Comparison of ENCODE assay signal across 25 cellular contexts in genomic region chr10:70809726-70810125, GRCh38. TPM values are rescaled to one million over a fixed set of nuclear protein-coding genes. Genes with fewer than 3 reads are reported as not detected.
"Had no signal": no experiment of that assay in that cellular context is flagged by ENCODE, and none has a peak within 500 bp of the region (broad histone marks: within the 10 kb centered on the region; RNA-seq: fewer than 3 reads in every experiment).

No MANE protein-coding gene starts in this region.

- H3K36me3 ChIP-seq: colonic mucosa, pancreas, right lobe of liver, tibial nerve had no signal

- ATAC-seq: activated CD8-positive, alpha-beta memory T cell treated with anti-CD3 and anti-CD28 coated beads, Interleukin-2, amount 10 ng/mL, durations not matched to agents 7 days and 5 days; activated T-helper 17 cell treated with anti-CD3 and anti-CD28 coated beads, Interleukin-2, amount 50 U/mL, for 72 hours; foreskin keratinocyte; naive thymus-derived CD8-positive, alpha-beta T cell; pancreas; right lobe of liver; stimulated activated effector memory CD8-positive, alpha-beta T cell treated with anti-CD3 and anti-CD28 coated beads, Interleukin-12 subunit alpha, Interleukin-12 subunit beta, amount 100 ng/mL, for 72 hours had no signal

- H3K9me3 ChIP-seq: colonic mucosa, pancreas, right lobe of liver, tibial nerve had no signal

- H3K4me2 ChIP-seq: smooth muscle cell had no signal

- H3K4me3 ChIP-seq: colonic mucosa, pancreas, right lobe of liver, smooth muscle cell, tibial nerve had no signal

- H3K4me1 ChIP-seq: colonic mucosa, pancreas, right lobe of liver, tibial nerve had no signal

- H3K27ac ChIP-seq: colonic mucosa, foreskin keratinocyte, pancreas, right lobe of liver, tibial nerve had no signal

- H3K27me3 ChIP-seq: colonic mucosa, pancreas, right lobe of liver, tibial nerve had no signal

- DNase-seq: activated B cell treated with CpG ODN at 0.5 μM for 24 hours; activated CD4-positive, alpha-beta memory T cell treated with anti-CD3 and anti-CD28 coated beads for 36 hours; activated CD4-positive, alpha-beta T cell treated with anti-CD3 and anti-CD28 coated beads for 4 hours; activated CD8-positive, alpha-beta memory T cell treated with anti-CD3 and anti-CD28 coated beads, Interleukin-2, amount 10 ng/mL, durations not matched to agents 7 days and 5 days; activated naive CD4-positive, alpha-beta T cell; activated naive CD8-positive, alpha-beta T cell treated with anti-CD3 and anti-CD28 coated beads for 36 hours; activated T-cell treated with anti-CD3 and anti-CD28 coated beads, Interleukin-2, amount 50 U/mL, for 1 hour; amygdala; caudate nucleus; colonic mucosa; foreskin keratinocyte; hypothalamus; kidney glomerular epithelial cell; left ventricle myocardium superior; naive thymus-derived CD8-positive, alpha-beta T cell; pancreas; right lobe of liver; stimulated activated CD4-positive, alpha-beta T cell treated with anti-CD3 and anti-CD28 coated beads, Interleukin-4, amount 100 ng/mL, for 1 hour had no signal

RNA-seq across cellular contexts. Expression of gene TBATA, which starts 24.5 kb away (rescaled TPM):
- total RNA-seq: activated B cell treated with CpG ODN at 0.5 μM for 24 hours; activated CD4-positive, alpha-beta memory T cell treated with anti-CD3 and anti-CD28 coated beads for 36 hours; activated CD8-positive, alpha-beta memory T cell treated with anti-CD3 and anti-CD28 coated beads, Interleukin-2, amount 10 ng/mL, durations not matched to agents 7 days and 5 days; activated naive CD8-positive, alpha-beta T cell treated with anti-CD3 and anti-CD28 coated beads for 36 hours; activated T-helper 17 cell treated with anti-CD3 and anti-CD28 coated beads, Interleukin-2, amount 50 U/mL, for 72 hours; colonic mucosa; epithelial cell of proximal tubule; fibroblast of lung; foreskin keratinocyte; left ventricle myocardium superior; mucosa of gallbladder; naive thymus-derived CD8-positive, alpha-beta T cell; pancreas; right lobe of liver; smooth muscle cell; tibial nerve had no signal
- polyA plus RNA-seq: fibroblast of lung; foreskin keratinocyte; naive thymus-derived CD8-positive, alpha-beta T cell; pancreas; smooth muscle cell had no signal
